ENCODE assay signal across 8 cellular contexts in genomic region chrX:11724122-11725017, GRCh38. TPM values are rescaled to one million over a fixed set of nuclear protein-coding genes. Genes with fewer than 3 reads are reported as not detected.
DNase-seq lines count a peak whose midpoint lies in the region; ATAC-seq, FAIRE-seq and TF ChIP-seq lines count a peak whose summit lies in the region.

No MANE protein-coding gene starts in this region.

- no peak overlapping the region for H2BK5ac ChIP-seq in IMR-90 (ENCODE audit: low read depth, low read length, poor library complexity, severe bottlenecking)

- H2AK9ac ChIP-seq in IMR-90 (replicated peaks; ENCODE audit: low read depth, low read length, poor library complexity), result no peak overlapping the region

- no peak overlapping the region for H4K5ac ChIP-seq in IMR-90 (ENCODE audit: low read depth, low read length)

- TF ChIP-seq CTCF in A549 (IDR thresholded peaks at IDR 0.05) (peak; percentile 59), IMR-90 (conservative IDR thresholded peaks at IDR 0.05; ENCODE audit: low read depth, low read length) (peak; percentile 78), thoracic aorta (IDR thresholded peaks at IDR 0.05) (peak; percentile 62)

- H2AK5ac ChIP-seq in IMR-90 (ENCODE audit: low read depth, low read length), result no peak overlapping the region

- H2BK15ac ChIP-seq in IMR-90 (ENCODE audit: low read depth, low read length), result no peak overlapping the region

- H2BK20ac ChIP-seq in IMR-90 (ENCODE audit: low read depth, low read length), result no peak overlapping the region

- CTCF ChIA-PET in A549 (lab: Yijun Ruan, JAX), result interaction anchor here (0.5 to 2.5 kb wide), 7 partner anchors 8 to 1535 kb away, joined by 3 to 10 read pairs (median 3); partner anchors contain the start of gene MSL3
- CTCF ChIA-PET in IMR-90 (lab: Yijun Ruan, JAX), result no interaction called here

- H3K23ac ChIP-seq in IMR-90 (ENCODE audit: low read depth, low read length), result no peak overlapping the region

- intact Hi-C loops in IMR-90 (cut with micrococcal nuclease), result loop anchor here (1.0 to 5.0 kb wide), 2 partner anchors 48 to 191 kb away; no protein-coding TSS in a partner anchor

- H3K4me1 ChIP-seq in A549 (no peaks in the 10 kb centered on the region), IMR-90 (ENCODE audit: control insufficient read depth, insufficient read depth, low read length) (no peaks in the 10 kb centered on the region), adipocyte (ENCODE audit: control insufficient read depth, insufficient read depth, low read length) (no peaks in the 10 kb centered on the region), thoracic aorta (ENCODE audit: control insufficient read depth in 1 of 2, low read depth in 2 of 2) (no peaks in the 10 kb centered on the region)

- H3K36me3 ChIP-seq in IMR-90 (ENCODE audit: control insufficient read depth, insufficient read depth, low read length) (no peaks in the 10 kb centered on the region), adipocyte (ENCODE audit: control insufficient read depth, insufficient read depth, low read length, severe bottlenecking) (no peaks in the 10 kb centered on the region), thoracic aorta (no peaks in the 10 kb centered on the region)

- in situ Hi-C loops in IMR-90 (cut with MboI; ENCODE audit: low sequenced_read_pairs), result loop anchor here (5.0 kb wide), 1 partner anchor 192 kb away; no protein-coding TSS in a partner anchor

- H4K20me1 ChIP-seq in IMR-90 (ENCODE audit: insufficient read depth, low read length), result no peaks in the 10 kb centered on the region

- no peak overlapping the region for H3K4ac ChIP-seq in IMR-90 (ENCODE audit: low read depth, low read length)

- peak; percentile 18 to 30 for DNase-seq in A549 (ENCODE audit: low read depth in 1 of 2, low spot score in 1 of 2)
- DNase-seq in Daoy (ENCODE audit: low read depth), result peak; percentile 6
- DNase-seq in IMR-90, result peak; percentile 41
- peak; percentile 66 for DNase-seq in adipocyte (ENCODE audit: low read depth)
- DNase-seq in iPS-NIHi7 (ENCODE audit: extremely low spot score), result peak; percentile 57
- DNase-seq in thoracic aorta (ENCODE audit: low spot score), result no peak
- DNase-seq in activated T-cell treated with anti-CD3 and anti-CD28 coated beads for 4 hours, result no peak
- no peak for DNase-seq in stimulated activated CD8-positive, alpha-beta memory T cell treated with anti-CD3 and anti-CD28 coated beads, Interleukin-4, amount 100 ng/mL, for 48 hours

- no peak overlapping the region for H3K14ac ChIP-seq in IMR-90 (replicated peaks; ENCODE audit: low read depth, low read length)

- H3K79me1 ChIP-seq in IMR-90 (ENCODE audit: low read depth in 1 of 2, low read length in 2 of 2), result no peaks in the 10 kb centered on the region

- no peak overlapping the region for H3K18ac ChIP-seq in IMR-90 (ENCODE audit: low read depth, low read length)

- no peaks in the 10 kb centered on the region for H3K9me1 ChIP-seq in IMR-90 (ENCODE audit: insufficient read depth, low read length)

- POLR2A ChIA-PET in A549 (lab: Yijun Ruan, JAX) (no interaction called here), IMR-90 (lab: Charles Lee; ENCODE audit: unreplicated experiment) (no interaction called here)

- WGBS in A549 (ENCODE audit: missing lambda C conversion rate), result 52% methylated on average over 7 of the region's 7 CpGs
- no CpG with 5 or more reads among the region's 7 CpGs for WGBS in IMR-90 (ENCODE audit: extremely low coverage in 2 of 2, insufficient read length in 1 of 2), 2 experiments

- no peak overlapping the region for H3K56ac ChIP-seq in IMR-90 (ENCODE audit: extremely low read depth, insufficient read depth, low read length)

- peak; percentile 23 to 45; a peak in 2 of 5 replicates for TF ChIP-seq RAD21 in A549 (conservative IDR thresholded peaks at IDR 0.05 in 1 of 2, IDR thresholded peaks at IDR 0.05 in 1 of 2)
- peak; percentile 53 for TF ChIP-seq RAD21 in IMR-90 (IDR thresholded peaks at IDR 0.05; ENCODE audit: low read length)

- BruUV-seq in IMR-90 (replicated peaks; lab: Mats Ljungman, UMichigan), result no TSS peak

- H3K9ac ChIP-seq in IMR-90 (ENCODE audit: low read depth, low read length) (no peak overlapping the region), adipocyte (ENCODE audit: low read length) (no peak overlapping the region)

- no peak overlapping the region for H4K8ac ChIP-seq in IMR-90 (ENCODE audit: low read depth in 2 of 2, low read length in 2 of 2)

- dilution Hi-C loops in IMR-90 (cut with HindIII; ENCODE audit: low sequenced_read_pairs, unreplicated experiment), result no loop called here

- no peak overlapping the region for H4K91ac ChIP-seq in IMR-90 (ENCODE audit: insufficient read depth, low read depth, low read length)

- TF ChIP-seq EP300 in A549 (IDR thresholded peaks at IDR 0.05), result no peak

- H3K9me3 ChIP-seq in A549 (no peaks in the 10 kb centered on the region), IMR-90 (ENCODE audit: control insufficient read depth, insufficient read depth, low read length) (no peaks in the 10 kb centered on the region), adipocyte (ENCODE audit: control insufficient read depth, low read length) (no peaks in the 10 kb centered on the region), thoracic aorta (no peaks in the 10 kb centered on the region)

- H2AFZ ChIP-seq in IMR-90 (replicated peaks; ENCODE audit: low read length, poor library complexity), result no peak overlapping the region

- H3K4me2 ChIP-seq in A549 (no peak overlapping the region), IMR-90 (ENCODE audit: low read depth, low read length) (no peak overlapping the region)

- H3K27ac ChIP-seq in A549 (no peak overlapping the region), IMR-90 (ENCODE audit: insufficient read depth, low read length) (no peak overlapping the region), thoracic aorta (no peak overlapping the region)

- no peak overlapping the region for H3K4me3 ChIP-seq in A549
- no peak overlapping the region for H3K4me3 ChIP-seq in IMR-90 (ENCODE audit: insufficient read depth, low read depth, low read length)
- no peak overlapping the region for H3K4me3 ChIP-seq in adipocyte (ENCODE audit: low read length)
- H3K4me3 ChIP-seq in thoracic aorta, result no peak overlapping the region

- H2BK120ac ChIP-seq in IMR-90 (ENCODE audit: low read depth, low read length), result no peak overlapping the region

- ATAC-seq in A549, result peak in 1 of 2 experiments; percentile 56; a peak in 2 of 6 replicates
- ATAC-seq in IMR-90 (ENCODE audit: low read depth), result peak; percentile 70
- no peak for ATAC-seq in thoracic aorta (ENCODE audit: insufficient number of reproducible peaks, low FRiP score, low read depth)

- FAIRE-seq in A549 (lab: Jason Lieb, UNC), result peak; percentile 91

- H3K27me3 ChIP-seq in IMR-90 (ENCODE audit: control insufficient read depth, insufficient read depth, low read length) (no peaks in the 10 kb centered on the region), adipocyte (replicated peaks; ENCODE audit: control insufficient read depth, insufficient read depth, low read length) (peaks cover 6% of the 10 kb centered on the region), thoracic aorta (replicated peaks; ENCODE audit: insufficient read depth) (no peaks in the 10 kb centered on the region)

- no peak for TF ChIP-seq POLR2A in A549 (IDR thresholded peaks at IDR 0.05; ENCODE audit: low read length)
- no peak for TF ChIP-seq POLR2A in IMR-90 (IDR thresholded peaks at IDR 0.05; ENCODE audit: low read depth, low read length)

TF ChIP-seq in A549, 52 proteins besides CTCF, POLR2A, EP300 and RAD21 (continues in another document):
- TF ChIP-seq BHLHE40 (IDR thresholded peaks at IDR 0.05; ENCODE audit: low read depth, low read length), result no peak
- peak; percentile 78 for TF ChIP-seq MAFK (IDR thresholded peaks at IDR 0.05; ENCODE audit: partially characterized antibody)
- TF ChIP-seq E2F6 (IDR thresholded peaks at IDR 0.05; ENCODE audit: borderline replicate concordance, low read depth), result no peak

TF ChIP-seq in IMR-90, 13 proteins besides CTCF, POLR2A, EP300 and RAD21:
- TF ChIP-seq SMC3 (IDR thresholded peaks at IDR 0.05; ENCODE audit: low read depth, low read length) (peak; percentile 69), BHLHE40 (IDR thresholded peaks at IDR 0.05; ENCODE audit: low read depth, low read length) (no peak), MAFK (IDR thresholded peaks at IDR 0.05; ENCODE audit: low read depth, low read length) (peak; percentile 94)

RNA-seq across cellular contexts. Expression of gene MSL3, which starts 33.7 kb away (rescaled TPM):
- 46.9 and 51.7 TPM in 2 replicates for polyA plus RNA-seq in A549 (2011; rRNA removed)
- polyA plus RNA-seq in A549 (2012; cell fraction: cytosol; rRNA removed), result 24.0 and 25.8 TPM in 2 replicates
- polyA plus RNA-seq in A549 (2012; cell fraction: nucleus; rRNA removed), result 49.9 and 70.1 TPM in 2 replicates
- 32.3 to 36.4 TPM (median 32.4 TPM) in 3 replicates for polyA plus RNA-seq in A549 (2017; fragmentation: RNase III; extraction: RNeasy Plus Mini Kit Qiagen cat#74134 plus additional on column Dnase treatment)
- polyA minus RNA-seq in A549 (2011; rRNA and poly(A)+ RNA removed), result 25.1 and 26.9 TPM in 2 replicates
- 25.2 and 32.5 TPM in 2 replicates for total RNA-seq in Daoy (2014; rRNA removed; shearing (Covaris generic))
- 21.3 and 22.2 TPM in 2 replicates for total RNA-seq in IMR-90 (2012; rRNA removed)
- polyA plus RNA-seq in IMR-90 (2012; rRNA removed), result 19.6 TPM in 2 replicates
- 8.3 and 13.6 TPM in 2 replicates for polyA plus RNA-seq in IMR-90 (2012; cell fraction: cytosol; rRNA removed)
- 29.0 and 69.5 TPM in 2 replicates for polyA plus RNA-seq in IMR-90 (2012; cell fraction: nucleus; rRNA removed; ENCODE audit: low replicate concordance)
- total RNA-seq in thoracic aorta, result 10 to 100 TPM; 25.5 to 25.8 TPM

RNA-seq across cellular contexts. Expression of gene ARHGAP6, which starts 58.6 kb away (rescaled TPM):
- polyA plus RNA-seq in A549 (2011; rRNA removed) (0.04 TPM in 1 of 2 replicates, not detected in the other), A549 (2017; fragmentation: RNase III; extraction: RNeasy Plus Mini Kit Qiagen cat#74134 plus additional on column Dnase treatment) (not detected in 3 replicates), IMR-90 (2012; rRNA removed) (1.1 and 1.4 TPM in 2 replicates)
- 0.01 and 0.03 TPM in 2 replicates for polyA plus RNA-seq in A549 (2012; cell fraction: cytosol; rRNA removed)
- polyA plus RNA-seq in A549 (2012; cell fraction: nucleus; rRNA removed), result 0.10 TPM in 1 of 2 replicates, not detected in the other
- not detected in 2 replicates for polyA minus RNA-seq in A549 (2011; rRNA and poly(A)+ RNA removed)
- 0.36 TPM in 1 of 2 replicates, not detected in the other for total RNA-seq in Daoy (2014; rRNA removed; shearing (Covaris generic))
- total RNA-seq in IMR-90 (2012; rRNA removed) (1.1 and 1.8 TPM in 2 replicates), thoracic aorta (10 to 100 TPM; 14.6 to 22.3 TPM)
- polyA plus RNA-seq in IMR-90 (2012; cell fraction: cytosol; rRNA removed), result 0.36 and 1.1 TPM in 2 replicates
- 1.7 and 3.4 TPM in 2 replicates for polyA plus RNA-seq in IMR-90 (2012; cell fraction: nucleus; rRNA removed; ENCODE audit: low replicate concordance)

Comparison
In these comparisons a context has a peak if more than half of its experiments do, and no peak if none do; other contexts are left out.
1. DNase-seq: peak in A549 (2 of 2), Daoy (single experiment), IMR-90 (single experiment), adipocyte (single experiment) and iPS-NIHi7 (single experiment); none in thoracic aorta (single experiment), activated T-cell treated with anti-CD3 and anti-CD28 coated beads for 4 hours (single experiment) and stimulated activated CD8-positive, alpha-beta memory T cell treated with anti-CD3 and anti-CD28 coated beads, Interleukin-4, amount 100 ng/mL, for 48 hours (single experiment).
2. Peak in every context shown above with its lines, with median percentiles within 50 percentile points of each other: CTCF ChIP-seq.